In genomic region chr1:222465211-222466041, GRCh38 we compare ENCODE assay signal across 8 cellular contexts.
A peak's percentile ranks its signal among the peaks of the same experiment; 100 is the strongest.
DNase-seq lines count a peak whose midpoint lies in the region; ATAC-seq and TF ChIP-seq lines count a peak whose summit lies in the region.

No MANE protein-coding gene starts in this region.

- TF ChIP-seq CTCF in WI38 (IDR thresholded peaks at IDR 0.05; ENCODE audit: low read depth, low read length): peak; percentile 98

- peak; percentile 93 for ATAC-seq in GM18520 (IDR thresholded peaks at IDR 0.05; ENCODE audit: unreplicated experiment)
- peak; percentile 98 for ATAC-seq in HG03064 (IDR thresholded peaks at IDR 0.05; ENCODE audit: low read depth, unreplicated experiment)

- peak; percentile 61 for DNase-seq in NCI-H2171 treated with DMSO at 0.1 percent for 48 hours (lab: John Stamatoyannopoulos, UW)
- peak; percentile 24 to 91 (median 79) for DNase-seq in caudate nucleus (lab: John Stamatoyannopoulos, UW)
- DNase-seq in islet precursor cell: peak; percentile 97
- peak; percentile 73 for DNase-seq in stimulated activated CD4-positive, alpha-beta T cell treated with anti-CD3 and anti-CD28 coated beads, Interleukin-12 subunit alpha, Interleukin-12 subunit beta, amount 100 ng/mL, for 4 hours

- H3K27ac ChIP-seq in ACC112 (ENCODE audit: low read depth, low read length) (peak overlapping the region; percentile 95), caudate nucleus (ENCODE audit: low read depth, low read length) (peak overlapping the region; percentile 90)

- no peaks in the 10 kb centered on the region for H3K27me3 ChIP-seq in ACC112 (ENCODE audit: insufficient read depth, low read length)

- no peaks in the 10 kb centered on the region for H3K36me3 ChIP-seq in ACC112 (ENCODE audit: insufficient read depth, low read length)

- no peaks in the 10 kb centered on the region for H3K4me1 ChIP-seq in ACC112 (ENCODE audit: control insufficient read depth, insufficient read depth, low read length, unreplicated experiment)

- peak overlapping the region; percentile 62 for H2AFZ ChIP-seq in ACC112 (ENCODE audit: low read length, unreplicated experiment)

- H3K4me3 ChIP-seq in ACC112 (ENCODE audit: low read depth, low read length) (peak overlapping the region; percentile 74), WI38 (ENCODE audit: low read depth, low read length) (peak overlapping the region; percentile 59)

- no peaks in the 10 kb centered on the region for H3K79me2 ChIP-seq in ACC112 (ENCODE audit: control insufficient read depth, insufficient read depth, low read length, unreplicated experiment)

Comparison
In these comparisons a context has a peak if more than half of its experiments do, and no peak if none do; other contexts are left out.
1. Peak in every context shown above with its lines: DNase-seq, ATAC-seq, H3K4me3 ChIP-seq and H3K27ac ChIP-seq.